Comparison of ENCODE assay signal across 14 cellular contexts in the genomic region with DNA sequence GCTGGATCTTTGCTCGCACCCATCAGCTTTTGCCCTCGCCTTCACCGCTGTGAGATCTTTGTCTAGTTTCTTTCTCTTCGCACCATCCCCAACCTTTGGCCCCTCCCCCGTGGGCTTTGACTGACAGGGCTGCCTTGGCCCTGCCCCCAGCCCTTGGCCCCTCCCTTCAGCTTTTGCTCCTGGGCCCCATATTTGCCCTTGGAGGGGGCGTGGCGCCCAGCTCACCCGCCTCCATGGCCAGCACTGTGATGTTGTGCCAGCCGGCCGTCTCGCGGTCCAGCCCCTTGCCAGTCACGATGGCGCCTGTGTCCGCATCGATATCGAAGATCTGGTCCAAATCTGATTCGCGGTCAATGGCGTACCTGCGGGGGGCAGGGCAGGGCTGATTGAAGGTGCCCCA.
DNase-seq lines count a peak whose midpoint lies in the region; ATAC-seq and TF ChIP-seq lines count a peak whose summit lies in the region.
"Had no signal": no experiment of that assay in that cellular context is flagged by ENCODE, and none has a peak within 500 bp of the region (broad histone marks: within the 10 kb centered on the region; RNA-seq: fewer than 3 reads in every experiment).

No MANE protein-coding gene starts in this region.

- H4K91ac ChIP-seq in H9 (ENCODE audit: insufficient read length, low read depth, low read length) (no peak overlapping the region), mesenchymal stem cell (ENCODE audit: low read length) (no peak overlapping the region)

- H3K4me1 ChIP-seq in H9 (ENCODE audit: insufficient read depth, low read length) (peaks cover 10% of the 10 kb centered on the region), adrenal gland (replicated peaks in 1 of 2) (peaks cover 0 to 10% of the 10 kb centered on the region in 2 donors), mesenchymal stem cell (ENCODE audit: control insufficient read depth, insufficient read depth, low read depth, low read length) (no peaks in the 10 kb centered on the region)

- H4K8ac ChIP-seq in H9 (replicated peaks; ENCODE audit: insufficient read length, low read depth, low read length) (no peak overlapping the region), mesenchymal stem cell (ENCODE audit: low read length) (peak overlapping the region; percentile 14)

- H3K4ac ChIP-seq in H9 (ENCODE audit: low read depth, low read length) (no peak overlapping the region), mesenchymal stem cell (ENCODE audit: low read depth in 1 of 2, low read length in 2 of 2) (no peak overlapping the region)

- no peaks in the 10 kb centered on the region; the same call in 1 of the 2 replicates for H3K27me3 ChIP-seq in H9 (ENCODE audit: insufficient read depth, low read length)
- H3K27me3 ChIP-seq in adrenal gland = peaks cover 4% of the 10 kb centered on the region
- H3K27me3 ChIP-seq in mesenchymal stem cell (ENCODE audit: control insufficient read depth in 1 of 2, insufficient read depth in 1 of 2, low read length in 2 of 2) = peaks cover 31 to 54% of the 10 kb centered on the region in 2 experiments

- H3K23me2 ChIP-seq in H9 (ENCODE audit: insufficient read length, low read depth, low read length, poor library complexity, severe bottlenecking) = no peaks in the 10 kb centered on the region

- no peaks in the 10 kb centered on the region for H3K9me3 ChIP-seq in H9 (ENCODE audit: control insufficient read depth, low read depth, low read length)
- H3K9me3 ChIP-seq in adrenal gland (replicated peaks in 1 of 3) = no peaks in the 10 kb centered on the region
- no peaks in the 10 kb centered on the region for H3K9me3 ChIP-seq in mesenchymal stem cell (ENCODE audit: control insufficient read depth, low read length)
- H3K9me3 ChIP-seq: heart right ventricle, tibial artery had no signal

- intact Hi-C loops in adrenal gland (cut with DNase I) = no loop called here
- intact Hi-C loops in left colon (cut with DNase I, micrococcal nuclease) = no loop called here

- H3K4me3 ChIP-seq in adrenal gland (peak overlapping the region in 1 of 4 donors; percentile 13), mesenchymal stem cell (ENCODE audit: insufficient read depth in 1 of 2, low read depth in 1 of 2, low read length in 2 of 2) (no peak overlapping the region)
- H3K4me3 ChIP-seq: heart right ventricle, tibial artery had no signal

- ATAC-seq in left colon = no peak

- peaks cover 22 to 49% of the 10 kb centered on the region in 2 experiments for H3K4me1 Mint-ChIP-seq in H9

- H2BK120ac ChIP-seq in H9 (ENCODE audit: low read depth, low read length, poor library complexity, severe bottlenecking) = no peak overlapping the region
- H2BK120ac ChIP-seq in mesenchymal stem cell (ENCODE audit: low read depth, low read length) = no peak overlapping the region

- no peak overlapping the region for H2AK5ac ChIP-seq in H9 (ENCODE audit: insufficient read length, low read length)
- no peak overlapping the region for H2AK5ac ChIP-seq in mesenchymal stem cell (ENCODE audit: low read length, severe bottlenecking)

- H3K4me2 ChIP-seq in H9 (ENCODE audit: insufficient read depth, insufficient read length, low read length) (peak overlapping the region; percentile 56), mesenchymal stem cell (ENCODE audit: low read length, poor library complexity, severe bottlenecking) (no peak overlapping the region)

- TF ChIP-seq CTCF in H9 (conservative IDR thresholded peaks at IDR 0.05) (no peak), adrenal gland (IDR thresholded peaks at IDR 0.05) (no peak)

- H3K27ac Mint-ChIP-seq in H9 = no peak overlapping the region
- H3K27ac Mint-ChIP-seq: IgD-negative memory B cell had no signal

- H3K79me1 ChIP-seq in H9 (ENCODE audit: insufficient read depth, low read depth, low read length, poor library complexity, severe bottlenecking) = no peaks in the 10 kb centered on the region
- no peaks in the 10 kb centered on the region for H3K79me1 ChIP-seq in mesenchymal stem cell (replicated peaks; ENCODE audit: low read length, poor library complexity, severe bottlenecking)

- no peak overlapping the region for H4K5ac ChIP-seq in H9 (ENCODE audit: insufficient read length, low read depth, low read length)

- H3K36me3 Mint-ChIP-seq in H9 (ENCODE audit: insufficient read depth in 1 of 3, low read depth in 3 of 3) = no peaks in the 10 kb centered on the region
- H3K36me3 Mint-ChIP-seq: IgD-negative memory B cell had no signal

- no peaks in the 10 kb centered on the region for H3K9me3 Mint-ChIP-seq in H9

- no peak for TF ChIP-seq POLR2A in adrenal gland (IDR thresholded peaks at IDR 0.05)

- no peak overlapping the region for H3K18ac ChIP-seq in H9 (ENCODE audit: insufficient read length, low read depth, low read length)
- H3K18ac ChIP-seq in mesenchymal stem cell (ENCODE audit: low read depth in 1 of 2, low read length in 2 of 2) = no peak overlapping the region

- peak overlapping the region; percentile 7 for H2AFZ ChIP-seq in H9 (ENCODE audit: low read length)
- H2AFZ ChIP-seq in mesenchymal stem cell (ENCODE audit: low read depth, low read length) = no peak overlapping the region

- H3K56ac ChIP-seq in H9 (ENCODE audit: insufficient read length, low read depth, low read length) = no peak overlapping the region

- no peaks in the 10 kb centered on the region for H4K20me1 ChIP-seq in H9 (ENCODE audit: control insufficient read depth, insufficient read depth, insufficient read length)

- peaks cover 10% of the 10 kb centered on the region for H3K27me3 Mint-ChIP-seq in H9 (ENCODE audit: low read depth)

- H3T11ph ChIP-seq in H9 (ENCODE audit: low read length) = no peak overlapping the region

- H2BK15ac ChIP-seq in H9 (ENCODE audit: low read depth, low read length) (no peak overlapping the region), mesenchymal stem cell (ENCODE audit: low read depth, poor library complexity, severe bottlenecking) (no peak overlapping the region)

- H2BK12ac ChIP-seq in H9 (ENCODE audit: insufficient read length, low read depth, low read length) = no peak overlapping the region
- no peak overlapping the region for H2BK12ac ChIP-seq in mesenchymal stem cell (ENCODE audit: low read length in 2 of 2)

- peak overlapping the region; percentile 46 to 64; a peak in 4 of 5 replicates for H3K4me3 Mint-ChIP-seq in H9
- H3K4me3 Mint-ChIP-seq: IgD-negative memory B cell had no signal

- H3K27ac ChIP-seq in H9 (ENCODE audit: insufficient read length, low read depth, low read length) (no peak overlapping the region), adrenal gland (no peak overlapping the region), mesenchymal stem cell (ENCODE audit: low read length, poor library complexity, severe bottlenecking) (no peak overlapping the region)
- H3K27ac ChIP-seq: heart right ventricle, tibial artery had no signal

- H3K23ac ChIP-seq in H9 (ENCODE audit: insufficient read length, low read depth, low read length) (no peak overlapping the region), mesenchymal stem cell (ENCODE audit: low read length in 2 of 2) (no peak overlapping the region)

- no peak overlapping the region for H3K9ac ChIP-seq in H9 (ENCODE audit: extremely low read depth, insufficient read length, low read length)
- no peak overlapping the region for H3K9ac ChIP-seq in mesenchymal stem cell (ENCODE audit: low read length)

- WGBS in H9 (ENCODE audit: extremely low coverage, insufficient read length, low lambda C conversion rate) = no CpG with 5 or more reads among the region's 21 CpGs
- WGBS in adrenal gland, 4 donors = 11 to 21% (median 14%) methylated on average over 8 to 21 of the region's 21 CpGs
- WGBS in mesenchymal stem cell = 17% methylated on average over 21 of the region's 21 CpGs

- H3K36me3 ChIP-seq in adrenal gland (replicated peaks in 1 of 2) = no peaks in the 10 kb centered on the region
- no peaks in the 10 kb centered on the region for H3K36me3 ChIP-seq in mesenchymal stem cell (ENCODE audit: control insufficient read depth in 1 of 2, insufficient read depth in 2 of 2, low read depth in 1 of 2, low read length in 2 of 2)
- H3K36me3 ChIP-seq: heart right ventricle, tibial artery had no signal

- DNase-seq in Daoy (ENCODE audit: low read depth) = peak; percentile 81
- DNase-seq in H9 = peak; percentile 92
- DNase-seq in adrenal gland = peak; percentile 52 to 77 (median 70)
- no peak for DNase-seq in mesenchymal stem cell
- no peak for DNase-seq in NCI-H345 treated with DMSO at 0.1 percent for 48 hours (lab: John Stamatoyannopoulos, UW; ENCODE audit: unreplicated experiment)
- no peak for DNase-seq in DMS153 treated with DMSO at 0.1 percent for 48 hours (lab: John Stamatoyannopoulos, UW; ENCODE audit: unreplicated experiment)
- DNase-seq in OCI-M1 (lab: John Stamatoyannopoulos, UW) = no peak
- no peak for DNase-seq in left colon
- DNase-seq: COR-L47; heart right ventricle; NCI-H1694 treated with DMSO at 0.1 percent for 48 hours; NK-92 treated with Interleukin-12 subunit alpha and Interleukin-12 subunit beta, amount 100 ng/mL, for 24 hours; tibial artery had no signal

- H3K14ac ChIP-seq in H9 (ENCODE audit: insufficient read depth, low read length) (no peak overlapping the region), mesenchymal stem cell (ENCODE audit: low read length in 2 of 2) (no peak overlapping the region)

- H2BK20ac ChIP-seq in H9 (ENCODE audit: low read depth, low read length, poor library complexity, severe bottlenecking) = no peak overlapping the region

- H2BK5ac ChIP-seq in H9 (ENCODE audit: insufficient read length, low read length) (no peak overlapping the region), mesenchymal stem cell (ENCODE audit: low read depth, low read length, poor library complexity, severe bottlenecking) (no peak overlapping the region)

- no peaks in the 10 kb centered on the region for H3K79me2 ChIP-seq in H9 (ENCODE audit: insufficient read depth, low read length)

Comparison
In these comparisons a context has a peak if more than half of its experiments do, and no peak if none do; other contexts are left out.
1. DNase-seq: peak in Daoy (single experiment), H9 (single experiment) and adrenal gland (7 of 7); none in mesenchymal stem cell (single experiment), NCI-H345 treated with DMSO at 0.1 percent for 48 hours (single experiment), DMS153 treated with DMSO at 0.1 percent for 48 hours (single experiment), OCI-M1 (single experiment) and left colon (0 of 2).